ENCODE assay signal across 8 cellular contexts in the genomic region with DNA sequence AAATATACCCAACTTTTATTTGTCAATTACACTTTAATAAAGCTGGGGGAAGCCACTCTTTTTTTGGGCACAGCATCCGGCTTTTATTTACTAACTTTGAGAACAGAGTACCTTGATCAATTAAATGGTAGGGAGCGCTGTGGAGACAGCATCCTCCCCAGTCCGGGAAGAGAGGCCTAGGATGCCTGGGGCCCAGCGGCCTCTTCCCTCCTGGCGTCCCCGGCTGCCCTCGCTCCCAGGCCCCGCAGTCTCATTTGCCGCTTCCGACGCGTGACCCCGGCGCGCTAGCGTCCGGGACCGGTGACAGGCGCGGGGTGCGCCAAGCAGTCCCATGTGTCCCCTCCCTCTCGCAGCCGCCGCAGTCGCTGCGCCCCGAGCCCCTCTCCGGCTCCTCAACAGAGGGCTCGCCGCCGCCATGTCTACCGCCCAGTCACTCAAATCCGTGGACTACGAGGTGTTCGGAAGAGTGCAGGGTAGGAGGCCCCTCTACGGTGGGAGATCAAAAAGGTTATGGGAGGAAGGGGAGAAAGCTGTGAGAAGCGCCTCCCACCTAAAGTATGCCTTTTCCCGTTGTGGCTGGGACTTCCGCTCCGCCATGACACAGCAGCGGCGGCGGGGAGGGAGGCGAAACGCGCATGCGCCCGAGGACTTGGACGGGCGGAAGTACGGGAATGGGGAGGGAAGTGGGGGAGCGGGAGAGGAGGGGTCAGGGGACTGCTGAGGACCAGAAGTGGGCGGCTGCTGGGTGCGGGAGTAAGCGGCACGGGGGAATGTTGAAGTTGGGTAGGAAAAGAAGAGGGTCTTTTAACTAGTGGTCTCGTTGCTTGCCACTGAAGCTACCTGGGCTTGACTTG. TPM values are rescaled to one million over a fixed set of nuclear protein-coding genes. Genes with fewer than 3 reads are reported as not detected.
DNase-seq lines count a peak whose midpoint lies in the region; ATAC-seq and TF ChIP-seq lines count a peak whose summit lies in the region.

A gene (plus strand): TSS at position 332 of the 854 bp plus-strand sequence.

- 0% methylated on average over 56 to 57 of the region's 57 CpGs for WGBS in adipose tissue, 3 donors
- 0% methylated on average over 46 to 57 of the region's 57 CpGs for WGBS in heart left ventricle, 4 donors

- H3K36me3 ChIP-seq in heart left ventricle = peaks cover 0 to 8% (median 0%) of the 10 kb centered on the region in 9 donors

- peaks cover 0 to 13% (median 0%) of the 10 kb centered on the region in 12 donors for H3K9me3 ChIP-seq in heart left ventricle

- intact Hi-C loops in heart left ventricle (cut with DNase I) = loop anchor here in 1 of 10 donors (5.0 kb wide), 1 partner anchor 607 kb away; a partner anchor contains a TSS
- intact Hi-C loops in posterior cingulate gyrus (cut with DNase I) = loop anchor here (10.0 kb wide), 1 partner anchor 339 kb away; a partner anchor contains a TSS

- in situ Hi-C loops in GM13977 (cut with MboI; ENCODE audit: low pct_unique_long_range_greater_than_20kb, low sequenced_read_pairs, unreplicated experiment) = loop anchor here (25.0 kb wide), 1 partner anchor 597 kb away; a partner anchor contains a TSS

- H3K36me3 Mint-ChIP-seq in T-cell (peaks cover 19% of the 10 kb centered on the region), type B pancreatic cell (peaks cover 8% of the 10 kb centered on the region)

- H3K9me3 Mint-ChIP-seq in T-cell (peaks cover 0 to 4% (median 4%) of the 10 kb centered on the region in 3 donors), type B pancreatic cell (peaks cover 6% of the 10 kb centered on the region)

- POLR2A ChIA-PET in T-cell (lab: Charles Lee) = interaction anchor here (0.6 to 1.5 kb wide), 5 partner anchors 10 to 1580 kb away, joined by 3 to 17 read pairs (median 5); a partner anchor contains a TSS

- CTCF ChIA-PET in T-cell (lab: Charles Lee) = interaction anchor here (0.7 to 1.9 kb wide), 5 partner anchors 8 to 600 kb away, joined by 3 to 5 read pairs (median 4); no protein-coding TSS in a partner anchor

- H3K4me3 Mint-ChIP-seq in T-cell (peak within 1 kb of the TSS; percentile 94 to 98 (median 94)), type B pancreatic cell (peak within 1 kb of the TSS; percentile 92)

- no peak for TF ChIP-seq CTCF in GM13977 (IDR thresholded peaks at IDR 0.05; ENCODE audit: extremely low read depth, insufficient read depth, missing control alignments)
- TF ChIP-seq CTCF in heart left ventricle (IDR thresholded peaks at IDR 0.05) = peak in 7 of 12 donors; percentile 18 to 50 (median 25)
- TF ChIP-seq CTCF in type B pancreatic cell (conservative IDR thresholded peaks at IDR 0.05) = no peak

- peak within 1 kb of the TSS; percentile 50 to 92 (median 72) for H3K4me3 ChIP-seq in heart left ventricle

- peak; percentile 89 for DNase-seq in GM13977 (ENCODE audit: low spot score)
- peak; percentile 97 for DNase-seq in NCI-H146 (lab: John Stamatoyannopoulos, UW)
- peak; percentile 74 to 90 (median 85) for DNase-seq in T-cell
- DNase-seq in heart left ventricle = peak; percentile 97 to 99 (median 98)
- DNase-seq in posterior cingulate gyrus = peak; percentile 89 to 99 (median 95)
- DNase-seq in type B pancreatic cell (ENCODE audit: extremely low spot score, unreplicated experiment) = peak; percentile 91

- H3K27ac Mint-ChIP-seq in T-cell (peak within 1 kb of the TSS; percentile 99), type B pancreatic cell (peak within 1 kb of the TSS; percentile 97)

- peak; percentile 5 to 82 for TF ChIP-seq POLR2A in heart left ventricle (IDR thresholded peaks at IDR 0.05)

- H3K27ac ChIP-seq in adipose tissue (ENCODE audit: low read depth, low read length) (peak within 1 kb of the TSS; percentile 97), heart left ventricle (peak within 1 kb of the TSS; percentile 94 to 100 (median 98))

- no peaks in the 10 kb centered on the region for H3K27me3 ChIP-seq in heart left ventricle

- H3K4me1 ChIP-seq in heart left ventricle = peaks cover 0 to 15% (median 6%) of the 10 kb centered on the region in 12 donors

- H3K4me1 Mint-ChIP-seq in T-cell (peaks cover 12 to 22% (median 18%) of the 10 kb centered on the region in 3 donors), type B pancreatic cell (ENCODE audit: unreplicated experiment) (no peaks in the 10 kb centered on the region)

- no peaks in the 10 kb centered on the region for H3K27me3 Mint-ChIP-seq in T-cell
- no peaks in the 10 kb centered on the region for H3K27me3 Mint-ChIP-seq in type B pancreatic cell

- peak; percentile 88 for ATAC-seq in HG02870 (IDR thresholded peaks at IDR 0.05; ENCODE audit: unreplicated experiment)
- ATAC-seq in T-cell (replicated peaks in 1 of 4) = peak; percentile 85 to 87 (median 86)
- ATAC-seq in heart left ventricle = peak; percentile 98 to 99 (median 98)

RNA-seq across cellular contexts. Expression of the gene that starts here (rescaled TPM):
- total RNA-seq in T-cell = 10 to 100 TPM; 13.8 to 18.8 (median 15.3) TPM
- polyA plus RNA-seq in adipose tissue = 10 to 100 TPM; 14.4 to 26.7 (median 26.1) TPM
- total RNA-seq in heart left ventricle = 10 to 100 TPM; 39.7 to 83.1 (median 53.2) TPM
- polyA plus RNA-seq in heart left ventricle = 100 to 1,000 TPM in 1 of 2 donors, 10 to 100 TPM in 1; 42.0 to 107 TPM
- 9.8 and 10.1 TPM in 2 replicates for total RNA-seq in type B pancreatic cell (ENCODE audit: low replicate concordance)

Comparison
In these comparisons a context has a peak if more than half of its experiments do, and no peak if none do; other contexts are left out.
1. Peak in every context shown above with its lines: DNase-seq, ATAC-seq, H3K4me3 ChIP-seq and H3K27ac ChIP-seq.
2. CTCF ChIP-seq: peak in heart left ventricle (7 of 12); none in GM13977 (single experiment) and type B pancreatic cell (single experiment).